8 cellular contexts compared by ENCODE assay signal in genomic region chr20:6765469-6766058, GRCh38.
DNase-seq lines count a peak whose midpoint lies in the region; ATAC-seq and TF ChIP-seq lines count a peak whose summit lies in the region.

No MANE protein-coding gene starts in this region.

- no peaks in the 10 kb centered on the region for H3K27me3 ChIP-seq in MM.1S (replicated peaks; ENCODE audit: insufficient read depth, low read length)

- H3K4me3 ChIP-seq in MM.1S (ENCODE audit: low read length) (no peak overlapping the region), fibroblast of pulmonary artery (replicated peaks; ENCODE audit: low read depth, low read length) (no peak overlapping the region), retinal pigment epithelial cell (ENCODE audit: low read length) (no peak overlapping the region)

- DNase-seq in EL (peak; percentile 58), MM.1S (peak; percentile 54), RKO (ENCODE audit: low spot score) (peak; percentile 82), fibroblast of pulmonary artery (ENCODE audit: low read depth) (peak; percentile 81), retinal pigment epithelial cell (ENCODE audit: low read depth) (no peak)
- no peak for DNase-seq in activated T-cell treated with anti-CD3 and anti-CD28 coated beads, Interleukin-2, amount 50 U/mL, for 24 hours

- H4K20me1 ChIP-seq in MM.1S (ENCODE audit: insufficient read depth, low read length), result no peaks in the 10 kb centered on the region

- H3K36me3 Mint-ChIP-seq in activated T-cell treated with anti-CD3 and anti-CD28 coated beads, Interleukin-2, amount 50 U/mL, for 24 hours (ENCODE audit: low read depth), result no peaks in the 10 kb centered on the region

- no peak overlapping the region for H3K27ac ChIP-seq in MM.1S (ENCODE audit: low read length)

- TF ChIP-seq CTCF in MM.1S (IDR thresholded peaks at IDR 0.05; ENCODE audit: low read length) (peak; percentile 37), fibroblast of pulmonary artery (IDR thresholded peaks at IDR 0.05; ENCODE audit: low read length, missing control alignments) (peak; percentile 52), retinal pigment epithelial cell (conservative IDR thresholded peaks at IDR 0.05; ENCODE audit: low read depth, low read length) (peak; percentile 56)

- no peaks in the 10 kb centered on the region; the same call in 1 of the 2 replicates for H3F3A ChIP-seq in MM.1S (ENCODE audit: insufficient read depth, low read length)

- H3K4me1 ChIP-seq in MM.1S (ENCODE audit: low read length), result no peaks in the 10 kb centered on the region

- H2AFZ ChIP-seq in MM.1S (ENCODE audit: low read length), result no peak overlapping the region

- peaks cover 52% of the 10 kb centered on the region for H3K27me3 Mint-ChIP-seq in activated T-cell treated with anti-CD3 and anti-CD28 coated beads, Interleukin-2, amount 50 U/mL, for 24 hours

- H3K9me2 ChIP-seq in MM.1S (replicated peaks; ENCODE audit: insufficient read depth, low read length), result no peaks in the 10 kb centered on the region

- no peaks in the 10 kb centered on the region for H3K9me3 Mint-ChIP-seq in activated T-cell treated with anti-CD3 and anti-CD28 coated beads, Interleukin-2, amount 50 U/mL, for 24 hours

- H3K27ac Mint-ChIP-seq in activated T-cell treated with anti-CD3 and anti-CD28 coated beads, Interleukin-2, amount 50 U/mL, for 24 hours, result no peak overlapping the region

- no peak overlapping the region for H3K4me2 ChIP-seq in MM.1S (ENCODE audit: low read depth, low read length)

- H3K4me1 Mint-ChIP-seq in activated T-cell treated with anti-CD3 and anti-CD28 coated beads, Interleukin-2, amount 50 U/mL, for 24 hours (ENCODE audit: low read depth), result no peaks in the 10 kb centered on the region

- H3K9ac ChIP-seq in MM.1S (ENCODE audit: low read length), result no peak overlapping the region

- no peaks in the 10 kb centered on the region for H3K79me2 ChIP-seq in MM.1S (ENCODE audit: low read length)

- H3K9me3 ChIP-seq in MM.1S (replicated peaks; ENCODE audit: insufficient read depth, low read length), result no peaks in the 10 kb centered on the region

- H3K36me3 ChIP-seq in MM.1S (replicated peaks; ENCODE audit: insufficient read depth, low read length), result no peaks in the 10 kb centered on the region

- H3K4me3 Mint-ChIP-seq in activated T-cell treated with anti-CD3 and anti-CD28 coated beads, Interleukin-2, amount 50 U/mL, for 24 hours, result no peak overlapping the region

- ATAC-seq in GM21717 (IDR thresholded peaks at IDR 0.05; ENCODE audit: unreplicated experiment) (no peak), GM18909 (IDR thresholded peaks at IDR 0.05; ENCODE audit: poor library complexity, unreplicated experiment) (no peak)

Comparison
In these comparisons a context has a peak if more than half of its experiments do, and no peak if none do; other contexts are left out.
1. DNase-seq: peak in EL (single experiment), MM.1S (single experiment), RKO (single experiment) and fibroblast of pulmonary artery (single experiment); none in retinal pigment epithelial cell (single experiment) and activated T-cell treated with anti-CD3 and anti-CD28 coated beads, Interleukin-2, amount 50 U/mL, for 24 hours (single experiment).
2. Peak in every context shown above with its lines, with median percentiles within 50 percentile points of each other: CTCF ChIP-seq.